Comparison of ENCODE assay signal across 11 cellular contexts in genomic region chr19:18460313-18460712, GRCh38. TPM values are rescaled to one million over a fixed set of nuclear protein-coding genes. Genes with fewer than 3 reads are reported as not detected.
DNase-seq lines count a peak whose midpoint lies in the region; ATAC-seq and TF ChIP-seq lines count a peak whose summit lies in the region.
"Had no signal": no experiment of that assay in that cellular context is flagged by ENCODE, and none has a peak within 500 bp of the region (broad histone marks: within the 10 kb centered on the region; RNA-seq: fewer than 3 reads in every experiment).

No MANE protein-coding gene starts in this region.

- no peak overlapping the region for H3K9ac ChIP-seq in parathyroid adenoma

- no peaks in the 10 kb centered on the region for H3K9me3 Mint-ChIP-seq in Calu3 (ENCODE audit: low read depth, unreplicated experiment)

- no peaks in the 10 kb centered on the region for H3K27me3 ChIP-seq in parathyroid adenoma (ENCODE audit: control insufficient read depth, insufficient read depth, low read length)

- peak overlapping the region; percentile 69 for H3K27ac ChIP-seq in parathyroid adenoma

- H3K36me3 ChIP-seq in parathyroid adenoma (ENCODE audit: control insufficient read depth, insufficient read depth, low read length), result no peaks in the 10 kb centered on the region

- H3K4me1 Mint-ChIP-seq in Calu3 (ENCODE audit: low read depth, unreplicated experiment), result no peaks in the 10 kb centered on the region

- H3K79me2 ChIP-seq in parathyroid adenoma, result peaks cover 5% of the 10 kb centered on the region

- peaks cover 11% of the 10 kb centered on the region for H3K4me1 ChIP-seq in parathyroid adenoma

- H3K36me3 Mint-ChIP-seq in Calu3 (ENCODE audit: insufficient read depth, unreplicated experiment), result peaks cover 23% of the 10 kb centered on the region

- no peak overlapping the region for H3K4me2 ChIP-seq in parathyroid adenoma (ENCODE audit: low read length)

- H3K4me3 ChIP-seq in AG10803 (ENCODE audit: low read length), result no peak overlapping the region
- no peak overlapping the region for H3K4me3 ChIP-seq in parathyroid adenoma (ENCODE audit: low read depth, low read length)

- no peaks in the 10 kb centered on the region for H3K9me3 ChIP-seq in parathyroid adenoma (ENCODE audit: control insufficient read depth, low read length)

- TF ChIP-seq CTCF in AG10803 (conservative IDR thresholded peaks at IDR 0.05; ENCODE audit: low read length) (no peak), parathyroid adenoma (IDR thresholded peaks at IDR 0.05) (no peak), Calu3 (IDR thresholded peaks at IDR 0.05; ENCODE audit: unreplicated experiment) (no peak)

- intact Hi-C loops in Calu3 (cut with micrococcal nuclease; ENCODE audit: unreplicated experiment), result loop anchor here (10.0 kb wide), 1 partner anchor 114 kb away; the partner anchor contains the start of gene UBA52

- H3K4me3 Mint-ChIP-seq in Calu3 (ENCODE audit: low read depth, unreplicated experiment), result no peak overlapping the region

- no TSS peak for BruUV-seq in Calu3 (replicated peaks; lab: Mats Ljungman, UMichigan)

- DNase-seq in AG10803 (ENCODE audit: low read depth) (peak; percentile 72), fibroblast of the conjunctiva (ENCODE audit: low read depth) (peak; percentile 36), Calu3 (no peak), hippocampal formation (lab: John Stamatoyannopoulos, UW) (no peak), activated gamma-delta T cell treated with Interleukin-2 at 50 U/mL for 16 hours (no peak), NCI-H510A (lab: John Stamatoyannopoulos, UW) (no peak)
- DNase-seq: C1 segment of cervical spinal cord; SIG-M5; stimulated activated CD4-positive, alpha-beta T cell treated with anti-CD3 and anti-CD28 coated beads, Interleukin-1b, Interleukin-23, amount 100 ng/mL, for 48 hours had no signal

- H3K27me3 Mint-ChIP-seq in Calu3 (ENCODE audit: unreplicated experiment), result no peaks in the 10 kb centered on the region

- no peak overlapping the region for H2AFZ ChIP-seq in parathyroid adenoma

- H3K27ac Mint-ChIP-seq in Calu3 (ENCODE audit: unreplicated experiment), result no peak overlapping the region

- CTCF ChIA-PET in Calu3 (lab: Charles Lee), result no interaction called here

- ATAC-seq in SK-N-SH treated with all-trans-retinoic acid at 6 μM for 48 hours, result peak; percentile 19; the same call in 2 of the 3 replicates

TF ChIP-seq in SK-N-SH treated with all-trans-retinoic acid at 6 μM for 48 hours, 23 proteins besides CTCF, POLR2A, EP300 and RAD21:
- TF ChIP-seq ZNF70 (CRISPR knock-in tag; IDR thresholded peaks at IDR 0.05) (no peak), CSDC2 (CRISPR knock-in tag; IDR thresholded peaks at IDR 0.05) (no peak), ZFP30 (CRISPR knock-in tag; IDR thresholded peaks at IDR 0.05) (no peak), TOX (CRISPR knock-in tag; IDR thresholded peaks at IDR 0.05; ENCODE audit: borderline replicate concordance) (no peak), CSRNP3 (CRISPR knock-in tag; IDR thresholded peaks at IDR 0.05) (no peak), ZC3H10 (CRISPR knock-in tag; IDR thresholded peaks at IDR 0.05) (no peak), ZFP3 (CRISPR knock-in tag; IDR thresholded peaks at IDR 0.05) (no peak), GLIS3 (CRISPR knock-in tag; IDR thresholded peaks at IDR 0.05) (no peak), ARNTL (CRISPR knock-in tag; IDR thresholded peaks at IDR 0.05; ENCODE audit: borderline replicate concordance, low read depth) (no peak), TSHZ2 (CRISPR knock-in tag; IDR thresholded peaks at IDR 0.05) (no peak), PATZ1 (CRISPR knock-in tag; IDR thresholded peaks at IDR 0.05; ENCODE audit: borderline replicate concordance) (no peak), SNAI2 (CRISPR knock-in tag; IDR thresholded peaks at IDR 0.05) (no peak), ZNF565 (CRISPR knock-in tag; conservative IDR thresholded peaks at IDR 0.05; ENCODE audit: low read depth) (no peak), CREB5 (CRISPR knock-in tag; IDR thresholded peaks at IDR 0.05; ENCODE audit: low read depth) (no peak), ZNF8 (CRISPR knock-in tag; IDR thresholded peaks at IDR 0.05) (no peak), PPARA (CRISPR knock-in tag; IDR thresholded peaks at IDR 0.05; ENCODE audit: borderline replicate concordance) (no peak), ESRRG (CRISPR knock-in tag; IDR thresholded peaks at IDR 0.05) (no peak), RARB (CRISPR knock-in tag; IDR thresholded peaks at IDR 0.05) (no peak)

RNA-seq across cellular contexts. Expression of gene ISYNA1, which starts 22.4 kb away (rescaled TPM):
- 94.9 and 114 TPM in 2 replicates for total RNA-seq in Calu3 (2022)

RNA-seq across cellular contexts. Expression of gene SSBP4, which starts 41.1 kb away (rescaled TPM):
- total RNA-seq in Calu3 (2022), result 38.8 and 51.5 TPM in 2 replicates

Comparison
In these comparisons a context has a peak if more than half of its experiments do, and no peak if none do; other contexts are left out.
1. DNase-seq: peak in AG10803 (single experiment) and fibroblast of the conjunctiva (single experiment); none in Calu3 (single experiment), hippocampal formation (0 of 2), activated gamma-delta T cell treated with Interleukin-2 at 50 U/mL for 16 hours (single experiment) and NCI-H510A (single experiment).